In genomic region chr22:23834830-23835772, GRCh38 we compare ENCODE assay signal across 9 cellular contexts. TPM values are rescaled to one million over a fixed set of nuclear protein-coding genes. Genes with fewer than 3 reads are reported as not detected.
DNase-seq lines count a peak whose midpoint lies in the region; ATAC-seq and TF ChIP-seq lines count a peak whose summit lies in the region.
"Had no signal": no experiment of that assay in that cellular context is flagged by ENCODE, and none has a peak within 500 bp of the region (broad histone marks: within the 10 kb centered on the region; RNA-seq: fewer than 3 reads in every experiment).

No MANE protein-coding gene starts in this region.

- H3K27ac Mint-ChIP-seq in activated T-cell treated with anti-CD3 and anti-CD28 coated beads, Interleukin-2, amount 50 U/mL, for 24 hours, result peak overlapping the region; percentile 22
- peak overlapping the region in 1 of 2 donors; percentile 62 for H3K27ac Mint-ChIP-seq in natural killer cell

- DNase-seq in activated T-cell treated with anti-CD3 and anti-CD28 coated beads, Interleukin-2, amount 50 U/mL, for 24 hours, result no peak
- no peak for DNase-seq in activated T-cell treated with anti-CD3 and anti-CD28 coated beads, Interleukin-2, amount 50 U/mL, for 48 hours
- peak; percentile 53 to 80 (median 72) for DNase-seq in body of pancreas
- DNase-seq in midbrain (lab: John Stamatoyannopoulos, UW), result peak; percentile 75
- peak; percentile 8 for DNase-seq in transverse colon
- DNase-seq in amniotic stem cell (lab: John Stamatoyannopoulos, UW), result no peak
- no peak for DNase-seq in natural killer cell
- no peak for DNase-seq in NCI-H1930 (lab: John Stamatoyannopoulos, UW)
- DNase-seq: trophoblast cell had no signal

- H3K27me3 ChIP-seq in body of pancreas (no peaks in the 10 kb centered on the region), transverse colon (no peaks in the 10 kb centered on the region)

- H3K36me3 ChIP-seq in body of pancreas (replicated peaks in 1 of 2; ENCODE audit: insufficient read depth in 1 of 2, low read depth in 2 of 2), result peaks cover 0 to 6% of the 10 kb centered on the region in 2 donors
- peaks cover 0 to 17% (median 3%) of the 10 kb centered on the region in 4 donors for H3K36me3 ChIP-seq in transverse colon

- no peak for ATAC-seq in body of pancreas
- ATAC-seq in natural killer cell, result no peak

- H3K4me1 ChIP-seq in body of pancreas (peaks cover 57% of the 10 kb centered on the region), transverse colon (peaks cover 13 to 18% (median 16%) of the 10 kb centered on the region in 4 donors)

- no peak for TF ChIP-seq POLR2A in body of pancreas (IDR thresholded peaks at IDR 0.05)
- no peak for TF ChIP-seq POLR2A in transverse colon (IDR thresholded peaks at IDR 0.05)

- H3K4me3 ChIP-seq in body of pancreas, result no peak overlapping the region
- no peak overlapping the region for H3K4me3 ChIP-seq in transverse colon

- peaks cover 23% of the 10 kb centered on the region for H3K4me1 Mint-ChIP-seq in activated T-cell treated with anti-CD3 and anti-CD28 coated beads, Interleukin-2, amount 50 U/mL, for 24 hours (ENCODE audit: low read depth)
- H3K4me1 Mint-ChIP-seq in natural killer cell, result peaks cover 20 to 26% of the 10 kb centered on the region in 2 donors

- WGBS in body of pancreas, 2 donors, result 33 to 48% methylated on average over 1 to 12 of the region's 12 CpGs
- WGBS in transverse colon (ENCODE audit: low coverage in 1 of 2), 2 donors, result 95% methylated on average over 12 of the region's 12 CpGs; no CpG with 5 or more reads in 1 of the 2 donors

- H3K9me3 ChIP-seq in body of pancreas (no peaks in the 10 kb centered on the region), transverse colon (no peaks in the 10 kb centered on the region)

- intact Hi-C loops in body of pancreas (cut with DNase I) (no loop called here), transverse colon (cut with DNase I; ENCODE audit: low total_unique reads) (loop anchor here (2.0 kb wide), 1 partner anchor 32 kb away; no protein-coding TSS in a partner anchor), natural killer cell (cut with micrococcal nuclease) (no loop called here)

- no peak overlapping the region for H3K4me3 Mint-ChIP-seq in activated T-cell treated with anti-CD3 and anti-CD28 coated beads, Interleukin-2, amount 50 U/mL, for 24 hours
- H3K4me3 Mint-ChIP-seq in natural killer cell, result no peak overlapping the region

- H3K27ac ChIP-seq in body of pancreas (peak overlapping the region; percentile 52 to 67 (median 58)), transverse colon (no peak overlapping the region)

- H3K36me3 Mint-ChIP-seq in activated T-cell treated with anti-CD3 and anti-CD28 coated beads, Interleukin-2, amount 50 U/mL, for 24 hours (ENCODE audit: low read depth), result peaks cover 45% of the 10 kb centered on the region
- no peaks in the 10 kb centered on the region for H3K36me3 Mint-ChIP-seq in natural killer cell

- in situ Hi-C loops in transverse colon (cut with MboI; ENCODE audit: low pct_ligation_motif_present in 1 of 4, low pct_unique_long_range_greater_than_20kb in 1 of 4, low sequenced_read_pairs in 3 of 4), result loop anchor here in 1 of 4 donors (25.0 kb wide), 1 partner anchor 298 kb away; no protein-coding TSS in a partner anchor

- TF ChIP-seq CTCF in body of pancreas (IDR thresholded peaks at IDR 0.05) (no peak), transverse colon (IDR thresholded peaks at IDR 0.05) (no peak), natural killer cell (IDR thresholded peaks at IDR 0.05) (no peak)

- no peak for TF ChIP-seq EP300 in transverse colon (IDR thresholded peaks at IDR 0.05; ENCODE audit: low read depth)

- no peaks in the 10 kb centered on the region for H3K27me3 Mint-ChIP-seq in activated T-cell treated with anti-CD3 and anti-CD28 coated beads, Interleukin-2, amount 50 U/mL, for 24 hours
- H3K27me3 Mint-ChIP-seq in natural killer cell (ENCODE audit: low read depth in 2 of 2), result no peaks in the 10 kb centered on the region

- no peaks in the 10 kb centered on the region for H3K9me3 Mint-ChIP-seq in activated T-cell treated with anti-CD3 and anti-CD28 coated beads, Interleukin-2, amount 50 U/mL, for 24 hours
- H3K9me3 Mint-ChIP-seq in natural killer cell, result no peaks in the 10 kb centered on the region

RNA-seq across cellular contexts. Expression of gene DERL3, which starts 3.7 kb away (rescaled TPM):
- total RNA-seq in body of pancreas, result 10 to 100 TPM in 1 of 2 donors, 1 to 10 TPM in 1; 6.2 to 33.3 TPM
- 10 to 100 TPM in 1 of 4 donors, 1 to 10 TPM in 3; 1.9 to 20.0 (median 3.1) TPM for total RNA-seq in transverse colon
- total RNA-seq in natural killer cell, result 10 to 100 TPM in 1 of 3 donors, 1 to 10 TPM in 1, under 1 TPM in 1; 0.88 to 24.5 (median 1.3) TPM

RNA-seq across cellular contexts. Expression of gene SLC2A11, which starts 22.6 kb away (rescaled TPM):
- 10 to 100 TPM; 23.6 to 32.3 TPM for total RNA-seq in body of pancreas
- total RNA-seq in transverse colon, result 10 to 100 TPM in 3 of 4 donors, 1 to 10 TPM in 1; 6.0 to 27.4 (median 13.2) TPM
- 10 to 100 TPM in 2 of 3 donors, 1 to 10 TPM in 1; 9.2 to 14.1 (median 11.8) TPM for total RNA-seq in natural killer cell

RNA-seq across cellular contexts. Expression of gene SMARCB1, which starts 48.3 kb away (rescaled TPM):
- total RNA-seq in body of pancreas, result 100 to 1,000 TPM in 1 of 2 donors, 10 to 100 TPM in 1; 40.2 to 119 TPM
- total RNA-seq in transverse colon, result 10 to 100 TPM; 33.7 to 61.3 (median 54.7) TPM
- 10 to 100 TPM; 56.3 to 76.9 (median 69.8) TPM for total RNA-seq in natural killer cell

RNA-seq across cellular contexts. Expression of gene MIF, which starts 59.1 kb away (rescaled TPM):
- total RNA-seq in body of pancreas, result 100 to 1,000 TPM; 134 to 156 TPM
- 100 to 1,000 TPM; 123 to 210 (median 139) TPM for total RNA-seq in transverse colon
- 100 to 1,000 TPM; 115 to 182 (median 133) TPM for total RNA-seq in natural killer cell

Comparison
In these comparisons a context has a peak if more than half of its experiments do, and no peak if none do; other contexts are left out.
1. DNase-seq: peak in body of pancreas (4 of 4), midbrain (single experiment) and transverse colon (single experiment); none in activated T-cell treated with anti-CD3 and anti-CD28 coated beads, Interleukin-2, amount 50 U/mL, for 24 hours (single experiment), activated T-cell treated with anti-CD3 and anti-CD28 coated beads, Interleukin-2, amount 50 U/mL, for 48 hours (0 of 2), amniotic stem cell (single experiment), natural killer cell (single experiment) and NCI-H1930 (0 of 2).
2. H3K27ac ChIP-seq: peak in body of pancreas (4 of 4); none in transverse colon (0 of 4).